In the genomic region with DNA sequence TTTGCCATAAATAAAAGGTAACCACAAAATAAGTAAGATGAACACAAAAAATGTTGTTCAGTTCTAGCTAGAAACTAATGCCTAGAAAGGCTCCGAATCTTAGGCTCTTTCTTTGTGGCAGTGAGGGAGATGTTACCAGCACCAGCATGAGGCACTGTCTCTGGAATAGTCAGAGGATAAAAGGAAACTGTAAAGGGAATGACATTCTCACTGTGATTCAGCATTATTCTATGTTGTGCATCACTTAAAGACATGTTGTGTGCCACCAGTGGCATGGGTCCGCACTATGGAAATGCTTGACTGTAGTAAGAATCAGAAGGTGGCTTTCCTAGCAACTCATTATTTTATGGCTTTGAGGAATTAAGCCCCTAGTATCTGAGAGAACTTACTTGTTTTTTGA, we compare ENCODE assay signal across 13 cellular contexts.
DNase-seq lines count a peak whose midpoint lies in the region; ATAC-seq and TF ChIP-seq lines count a peak whose summit lies in the region.
"Had no signal": no experiment of that assay in that cellular context is flagged by ENCODE, and none has a peak within 500 bp of the region (broad histone marks: within the 10 kb centered on the region; RNA-seq: fewer than 3 reads in every experiment).

No MANE protein-coding gene starts in this region.

- peaks cover 4% of the 10 kb centered on the region; the same call in 1 of the 2 replicates for H3K36me3 Mint-ChIP-seq in HFFc6 (ENCODE audit: low read depth)

- H3K9ac ChIP-seq in adipocyte (ENCODE audit: low read length) = no peak overlapping the region

- DNase-seq in HFFc6 = peak; percentile 61
- DNase-seq in adipocyte (ENCODE audit: low read depth) = peak; percentile 14
- peak; percentile 62 for DNase-seq in fibroblast of pulmonary artery (ENCODE audit: low read depth)
- DNase-seq in stromal cell of bone marrow (ENCODE audit: low read depth) = peak; percentile 11
- no peak for DNase-seq in left lobe of liver (ENCODE audit: low spot score)
- DNase-seq in activated CD4-positive, alpha-beta T cell treated with anti-CD3 and anti-CD28 coated beads for 4 hours = no peak
- DNase-seq: CD4-positive, CD25-positive, alpha-beta regulatory T cell; effector memory CD4-positive, alpha-beta T cell; head of caudate nucleus; naive thymus-derived CD8-positive, alpha-beta T cell; NCI-H1105; thyroid gland had no signal

- peak overlapping the region; percentile 92 for H3K27ac Mint-ChIP-seq in HFFc6

- ATAC-seq in left lobe of liver = no peak
- ATAC-seq in GM19351 (IDR thresholded peaks at IDR 0.05; ENCODE audit: unreplicated experiment) = no peak
- ATAC-seq: naive thymus-derived CD8-positive, alpha-beta T cell had no signal

- H3K9me3 Mint-ChIP-seq in HFFc6 = no peaks in the 10 kb centered on the region
- H3K9me3 Mint-ChIP-seq: CD4-positive, CD25-positive, alpha-beta regulatory T cell; naive thymus-derived CD8-positive, alpha-beta T cell had no signal

- H3K9me3 ChIP-seq in adipocyte (ENCODE audit: control insufficient read depth, low read length) = no peaks in the 10 kb centered on the region
- H3K9me3 ChIP-seq: thyroid gland had no signal

- H3K4me3 ChIP-seq in adipocyte (ENCODE audit: low read length) = no peak overlapping the region
- no peak overlapping the region for H3K4me3 ChIP-seq in fibroblast of pulmonary artery (replicated peaks; ENCODE audit: low read depth, low read length)
- H3K4me3 ChIP-seq: thyroid gland had no signal

- H3K4me1 Mint-ChIP-seq in HFFc6 (ENCODE audit: low read depth) = peaks cover 34% of the 10 kb centered on the region

- peaks cover 6% of the 10 kb centered on the region for H3K36me3 ChIP-seq in adipocyte (ENCODE audit: control insufficient read depth, insufficient read depth, low read length, severe bottlenecking)

- H3K27me3 Mint-ChIP-seq in HFFc6 (ENCODE audit: insufficient read depth) = no peaks in the 10 kb centered on the region; the same call in none of the 2 replicates
- H3K27me3 Mint-ChIP-seq: CD4-positive, CD25-positive, alpha-beta regulatory T cell; naive thymus-derived CD8-positive, alpha-beta T cell had no signal

- no peak overlapping the region for H3K4me3 Mint-ChIP-seq in HFFc6
- H3K4me3 Mint-ChIP-seq: CD4-positive, CD25-positive, alpha-beta regulatory T cell; naive thymus-derived CD8-positive, alpha-beta T cell had no signal

- peaks cover 29% of the 10 kb centered on the region for H3K4me1 ChIP-seq in adipocyte (ENCODE audit: control insufficient read depth, insufficient read depth, low read length)
- H3K4me1 ChIP-seq: thyroid gland had no signal

- no peak for TF ChIP-seq CTCF in HFFc6 (IDR thresholded peaks at IDR 0.05)
- no peak for TF ChIP-seq CTCF in fibroblast of pulmonary artery (IDR thresholded peaks at IDR 0.05; ENCODE audit: low read length, missing control alignments)

- H3K27me3 ChIP-seq in adipocyte (replicated peaks; ENCODE audit: control insufficient read depth, insufficient read depth, low read length) = no peaks in the 10 kb centered on the region
- H3K27me3 ChIP-seq: thyroid gland had no signal

Comparison
In these comparisons a context has a peak if more than half of its experiments do, and no peak if none do; other contexts are left out.
1. DNase-seq: peak in HFFc6 (single experiment), adipocyte (single experiment), fibroblast of pulmonary artery (single experiment) and stromal cell of bone marrow (single experiment); none in left lobe of liver (single experiment) and activated CD4-positive, alpha-beta T cell treated with anti-CD3 and anti-CD28 coated beads for 4 hours (0 of 2).